ENCODE assay signal across 14 cellular contexts in the genomic region with DNA sequence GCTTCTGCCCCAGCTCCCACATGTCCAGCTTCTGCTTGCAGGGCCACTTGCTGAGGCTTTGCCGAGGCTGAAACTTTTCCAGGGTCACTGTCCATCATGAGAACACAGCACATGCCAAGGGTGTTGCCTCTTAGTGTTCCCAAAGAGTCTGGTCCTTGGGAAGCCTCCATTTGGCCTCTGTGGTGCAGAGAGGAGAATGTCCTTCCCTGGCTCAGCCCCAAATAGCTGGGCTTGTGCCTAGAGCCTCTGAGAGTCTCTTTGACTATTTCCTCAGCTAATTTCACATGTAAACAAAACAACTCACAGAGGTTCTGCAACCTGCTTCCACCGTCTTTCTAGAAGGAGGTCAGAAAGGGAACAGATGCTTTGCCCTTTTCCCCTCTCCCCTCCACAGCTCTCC. TPM values are rescaled to one million over a fixed set of nuclear protein-coding genes. Genes with fewer than 3 reads are reported as not detected.
DNase-seq lines count a peak whose midpoint lies in the region; ATAC-seq and TF ChIP-seq lines count a peak whose summit lies in the region.
"Had no signal": no experiment of that assay in that cellular context is flagged by ENCODE, and none has a peak within 500 bp of the region (broad histone marks: within the 10 kb centered on the region; RNA-seq: fewer than 3 reads in every experiment).

No MANE protein-coding gene starts in this region.

- H3K9me3 ChIP-seq in right cardiac atrium (ENCODE audit: control insufficient read depth, low read length) = no peaks in the 10 kb centered on the region
- H3K9me3 ChIP-seq: BE2C had no signal

- ATAC-seq in right cardiac atrium (peak; percentile 85 to 89), sciatic nerve (peak; percentile 72), GM18858 (IDR thresholded peaks at IDR 0.05; ENCODE audit: unreplicated experiment) (no peak)
- ATAC-seq in activated CD8-positive, alpha-beta T cell treated with anti-CD3 and anti-CD28 coated beads, Interleukin-2, amount 10 ng/mL, durations not matched to agents 7 days and 5 days = no peak
- ATAC-seq: activated CD4-positive, CD25-positive, alpha-beta regulatory T cell treated with anti-CD3 and anti-CD28 coated beads, Interleukin-2, amount 50 U/mL, for 24 hours had no signal

- H3K9me3 Mint-ChIP-seq in brain = peaks cover 0 to 3% (median 0%) of the 10 kb centered on the region in 5 experiments
- peaks cover 0 to 2% (median 0%) of the 10 kb centered on the region in 7 donors for H3K9me3 Mint-ChIP-seq in CD14-positive monocyte
- no peaks in the 10 kb centered on the region for H3K9me3 Mint-ChIP-seq in activated CD8-positive, alpha-beta T cell treated with anti-CD3 and anti-CD28 coated beads, Interleukin-2, amount 10 ng/mL, durations not matched to agents 7 days and 5 days (ENCODE audit: insufficient read depth)
- H3K9me3 Mint-ChIP-seq in activated naive CD4-positive, alpha-beta T cell treated with anti-CD3 and anti-CD28 coated beads for 36 hours = no peaks in the 10 kb centered on the region
- H3K9me3 Mint-ChIP-seq: activated T-helper 17 cell treated with anti-CD3 and anti-CD28 coated beads, Interleukin-2, amount 50 U/mL, for 72 hours; H9; stimulated activated effector memory CD8-positive, alpha-beta T cell treated with anti-CD3 and anti-CD28 coated beads, Interleukin-12 subunit alpha, Interleukin-12 subunit beta, amount 100 ng/mL, for 72 hours had no signal

- H3K4me3 Mint-ChIP-seq in brain (peak overlapping the region in 1 of 5 experiments; percentile 1), CD14-positive monocyte (no peak overlapping the region)
- no peak overlapping the region for H3K4me3 Mint-ChIP-seq in activated CD8-positive, alpha-beta T cell treated with anti-CD3 and anti-CD28 coated beads, Interleukin-2, amount 10 ng/mL, durations not matched to agents 7 days and 5 days
- no peak overlapping the region for H3K4me3 Mint-ChIP-seq in activated naive CD4-positive, alpha-beta T cell treated with anti-CD3 and anti-CD28 coated beads for 36 hours
- H3K4me3 Mint-ChIP-seq: activated T-helper 17 cell treated with anti-CD3 and anti-CD28 coated beads, Interleukin-2, amount 50 U/mL, for 72 hours; H9; stimulated activated effector memory CD8-positive, alpha-beta T cell treated with anti-CD3 and anti-CD28 coated beads, Interleukin-12 subunit alpha, Interleukin-12 subunit beta, amount 100 ng/mL, for 72 hours had no signal

- DNase-seq in C1 segment of cervical spinal cord (lab: John Stamatoyannopoulos, UW) (peak in 10 of 14 donors; percentile 2 to 70 (median 34)), right cardiac atrium (peak; percentile 82 to 93 (median 85)), sciatic nerve (ENCODE audit: low spot score) (peak; percentile 72), CD14-positive monocyte (ENCODE audit: low spot score) (no peak)
- DNase-seq in activated CD8-positive, alpha-beta T cell treated with anti-CD3 and anti-CD28 coated beads, Interleukin-2, amount 10 ng/mL, durations not matched to agents 7 days and 5 days = no peak
- no peak for DNase-seq in activated naive CD4-positive, alpha-beta T cell treated with anti-CD3 and anti-CD28 coated beads for 36 hours
- DNase-seq: BE2C, H9, SHP77 had no signal

- H3K36me3 Mint-ChIP-seq in brain = no peaks in the 10 kb centered on the region
- no peaks in the 10 kb centered on the region for H3K36me3 Mint-ChIP-seq in CD14-positive monocyte
- no peaks in the 10 kb centered on the region for H3K36me3 Mint-ChIP-seq in activated CD8-positive, alpha-beta T cell treated with anti-CD3 and anti-CD28 coated beads, Interleukin-2, amount 10 ng/mL, durations not matched to agents 7 days and 5 days (ENCODE audit: low read depth)
- H3K36me3 Mint-ChIP-seq in activated naive CD4-positive, alpha-beta T cell treated with anti-CD3 and anti-CD28 coated beads for 36 hours (ENCODE audit: low read depth) = no peaks in the 10 kb centered on the region
- H3K36me3 Mint-ChIP-seq: stimulated activated effector memory CD8-positive, alpha-beta T cell treated with anti-CD3 and anti-CD28 coated beads, Interleukin-12 subunit alpha, Interleukin-12 subunit beta, amount 100 ng/mL, for 72 hours had no signal

- 42% methylated on average over 2 of the region's 2 CpGs for WGBS in right cardiac atrium

- H3K27me3 Mint-ChIP-seq in brain (peaks cover 8% of the 10 kb centered on the region), CD14-positive monocyte (ENCODE audit: low read depth in 3 of 3) (peaks cover 0 to 5% (median 3%) of the 10 kb centered on the region in 3 donors)
- peaks cover 13% of the 10 kb centered on the region for H3K27me3 Mint-ChIP-seq in activated CD8-positive, alpha-beta T cell treated with anti-CD3 and anti-CD28 coated beads, Interleukin-2, amount 10 ng/mL, durations not matched to agents 7 days and 5 days (ENCODE audit: low read depth)
- peaks cover 9% of the 10 kb centered on the region for H3K27me3 Mint-ChIP-seq in activated naive CD4-positive, alpha-beta T cell treated with anti-CD3 and anti-CD28 coated beads for 36 hours (ENCODE audit: low read depth)

- H3K4me3 ChIP-seq in right cardiac atrium (ENCODE audit: low read length) = no peak overlapping the region

- H3K4me1 Mint-ChIP-seq in brain (peaks cover 24% of the 10 kb centered on the region), CD14-positive monocyte (no peaks in the 10 kb centered on the region)
- no peaks in the 10 kb centered on the region for H3K4me1 Mint-ChIP-seq in activated CD8-positive, alpha-beta T cell treated with anti-CD3 and anti-CD28 coated beads, Interleukin-2, amount 10 ng/mL, durations not matched to agents 7 days and 5 days (ENCODE audit: low read depth)
- H3K4me1 Mint-ChIP-seq in activated naive CD4-positive, alpha-beta T cell treated with anti-CD3 and anti-CD28 coated beads for 36 hours (ENCODE audit: low read depth) = peaks cover 21% of the 10 kb centered on the region
- H3K4me1 Mint-ChIP-seq: activated T-helper 17 cell treated with anti-CD3 and anti-CD28 coated beads, Interleukin-2, amount 50 U/mL, for 72 hours; H9 had no signal

- CTCF ChIA-PET in activated CD8-positive, alpha-beta T cell treated with anti-CD3 and anti-CD28 coated beads, Interleukin-2, amount 10 ng/mL, durations not matched to agents 7 days and 5 days (lab: Charles Lee) = no interaction called here
- CTCF ChIA-PET in activated naive CD4-positive, alpha-beta T cell treated with anti-CD3 and anti-CD28 coated beads for 36 hours (lab: Charles Lee) = interaction anchor here (0.5 to 1.6 kb wide), 2 partner anchors 16 to 55 kb away, joined by 3 to 7 read pairs; a partner anchor contains a TSS

- intact Hi-C loops in right cardiac atrium (cut with DNase I) = no loop called here
- intact Hi-C loops in sciatic nerve (cut with DNase I) = no loop called here
- intact Hi-C loops in CD14-positive monocyte (cut with micrococcal nuclease) = no loop called here
- intact Hi-C loops in activated naive CD4-positive, alpha-beta T cell treated with anti-CD3 and anti-CD28 coated beads for 36 hours (cut with micrococcal nuclease) = no loop called here

- TF ChIP-seq CTCF in brain (conservative IDR thresholded peaks at IDR 0.05) (no peak), CD14-positive monocyte (IDR thresholded peaks at IDR 0.05) (no peak)

- no peaks in the 10 kb centered on the region for H3K4me1 ChIP-seq in right cardiac atrium (ENCODE audit: control insufficient read depth, insufficient read depth, low read length)

- H3K27me3 ChIP-seq in right cardiac atrium (ENCODE audit: control insufficient read depth, insufficient read depth) = no peaks in the 10 kb centered on the region
- H3K27me3 ChIP-seq: BE2C had no signal

- H3K27ac ChIP-seq in right cardiac atrium (ENCODE audit: low read length) = peak overlapping the region; percentile 48

- H3K27ac Mint-ChIP-seq in brain (peak overlapping the region in 3 of 5 experiments; percentile 11 to 75 (median 73)), CD14-positive monocyte (no peak overlapping the region)
- H3K27ac Mint-ChIP-seq in activated CD8-positive, alpha-beta T cell treated with anti-CD3 and anti-CD28 coated beads, Interleukin-2, amount 10 ng/mL, durations not matched to agents 7 days and 5 days = no peak overlapping the region
- H3K27ac Mint-ChIP-seq in activated naive CD4-positive, alpha-beta T cell treated with anti-CD3 and anti-CD28 coated beads for 36 hours = no peak overlapping the region
- H3K27ac Mint-ChIP-seq: activated T-helper 17 cell treated with anti-CD3 and anti-CD28 coated beads, Interleukin-2, amount 50 U/mL, for 72 hours; H9; stimulated activated effector memory CD8-positive, alpha-beta T cell treated with anti-CD3 and anti-CD28 coated beads, Interleukin-12 subunit alpha, Interleukin-12 subunit beta, amount 100 ng/mL, for 72 hours had no signal

- POLR2A ChIA-PET in activated CD8-positive, alpha-beta T cell treated with anti-CD3 and anti-CD28 coated beads, Interleukin-2, amount 10 ng/mL, durations not matched to agents 7 days and 5 days (lab: Charles Lee) = no interaction called here

RNA-seq across cellular contexts. Expression of a gene that starts 40.4 kb away (rescaled TPM):
- 4.7 TPM for polyA plus RNA-seq in brain (ENCODE audit: insufficient read depth, low read depth, low replicate concordance)
- total RNA-seq in right cardiac atrium = 10 to 100 TPM; 11.1 to 20.7 (median 11.5) TPM
- 6.1 TPM for polyA plus RNA-seq in right cardiac atrium
- total RNA-seq in sciatic nerve = 28.4 TPM
- under 1 TPM; 0.25 to 0.46 TPM for polyA plus RNA-seq in CD14-positive monocyte
- 1 to 10 TPM; 2.4 to 3.1 TPM for total RNA-seq in activated CD8-positive, alpha-beta T cell treated with anti-CD3 and anti-CD28 coated beads, Interleukin-2, amount 10 ng/mL, durations not matched to agents 7 days and 5 days
- total RNA-seq in activated naive CD4-positive, alpha-beta T cell treated with anti-CD3 and anti-CD28 coated beads for 36 hours = 1 to 10 TPM; 1.1 to 1.7 TPM

RNA-seq across cellular contexts. Expression of a gene that starts 54.9 kb away (rescaled TPM):
- 15.0 TPM for polyA plus RNA-seq in brain (ENCODE audit: insufficient read depth, low read depth, low replicate concordance)
- total RNA-seq in right cardiac atrium = 1 to 10 TPM; 4.1 to 6.7 (median 5.4) TPM
- polyA plus RNA-seq in right cardiac atrium = 3.1 TPM
- 9.6 TPM for total RNA-seq in sciatic nerve
- polyA plus RNA-seq in CD14-positive monocyte = 1 to 10 TPM; 4.2 to 5.1 TPM
- total RNA-seq in activated CD8-positive, alpha-beta T cell treated with anti-CD3 and anti-CD28 coated beads, Interleukin-2, amount 10 ng/mL, durations not matched to agents 7 days and 5 days = 10 to 100 TPM; 41.4 to 46.5 TPM
- 10 to 100 TPM; 51.5 to 52.0 TPM for total RNA-seq in activated naive CD4-positive, alpha-beta T cell treated with anti-CD3 and anti-CD28 coated beads for 36 hours

Comparison
In these comparisons a context has a peak if more than half of its experiments do, and no peak if none do; other contexts are left out.
1. DNase-seq: peak in C1 segment of cervical spinal cord (10 of 14), right cardiac atrium (3 of 3) and sciatic nerve (single experiment); none in CD14-positive monocyte (single experiment), activated CD8-positive, alpha-beta T cell treated with anti-CD3 and anti-CD28 coated beads, Interleukin-2, amount 10 ng/mL, durations not matched to agents 7 days and 5 days (single experiment) and activated naive CD4-positive, alpha-beta T cell treated with anti-CD3 and anti-CD28 coated beads for 36 hours (single experiment).
2. H3K27ac Mint-ChIP-seq: peak in brain (3 of 5); none in CD14-positive monocyte (0 of 7), activated CD8-positive, alpha-beta T cell treated with anti-CD3 and anti-CD28 coated beads, Interleukin-2, amount 10 ng/mL, durations not matched to agents 7 days and 5 days (single experiment) and activated naive CD4-positive, alpha-beta T cell treated with anti-CD3 and anti-CD28 coated beads for 36 hours (single experiment).
3. ATAC-seq: peak in right cardiac atrium (2 of 2) and sciatic nerve (single experiment); none in GM18858 (single experiment) and activated CD8-positive, alpha-beta T cell treated with anti-CD3 and anti-CD28 coated beads, Interleukin-2, amount 10 ng/mL, durations not matched to agents 7 days and 5 days (single experiment).